Comparison of ENCODE assay signal across 8 cellular contexts in genomic region chr19:36331353-36332228, GRCh38. TPM values are rescaled to one million over a fixed set of nuclear protein-coding genes. Genes with fewer than 3 reads are reported as not detected.
A peak's percentile ranks its signal among the peaks of the same experiment; 100 is the strongest.
DNase-seq lines count a peak whose midpoint lies in the region; ATAC-seq and TF ChIP-seq lines count a peak whose summit lies in the region.

No MANE protein-coding gene starts in this region.

- H3K36me3 Mint-ChIP-seq in naive thymus-derived CD8-positive, alpha-beta T cell: peaks cover 25 to 56% (median 33%) of the 10 kb centered on the region in 3 donors

- no peaks in the 10 kb centered on the region for H4K20me1 ChIP-seq in OCI-LY3 (ENCODE audit: insufficient read depth, low read length)

- ATAC-seq in HG03108 (IDR thresholded peaks at IDR 0.05; ENCODE audit: unreplicated experiment): peak; percentile 67
- peak; percentile 79 to 98 for ATAC-seq in naive thymus-derived CD8-positive, alpha-beta T cell
- ATAC-seq in HG02571 (IDR thresholded peaks at IDR 0.05; ENCODE audit: unreplicated experiment): no peak

- peak overlapping the region; percentile 19 to 84 (median 62) for H3K4me3 Mint-ChIP-seq in naive thymus-derived CD8-positive, alpha-beta T cell

- no peaks in the 10 kb centered on the region for H3K27me3 Mint-ChIP-seq in naive thymus-derived CD8-positive, alpha-beta T cell

- POLR2A ChIA-PET in naive thymus-derived CD8-positive, alpha-beta T cell (lab: Charles Lee): no interaction called here

- H3K27ac Mint-ChIP-seq in naive thymus-derived CD8-positive, alpha-beta T cell: peak overlapping the region in 5 of 10 donors; percentile 37 to 83 (median 60)

- H3K9ac ChIP-seq in OCI-LY3 (ENCODE audit: low read length): peak overlapping the region; percentile 72

- TF ChIP-seq CTCF in OCI-LY3 (IDR thresholded peaks at IDR 0.05; ENCODE audit: low read depth, low read length): 0 out of 2 replicates have a peak, but pooled peaks have one; percentile 3
- TF ChIP-seq CTCF in fibroblast of pulmonary artery (IDR thresholded peaks at IDR 0.05; ENCODE audit: low read length, missing control alignments): no peak

- H3K27me3 ChIP-seq in OCI-LY3 (ENCODE audit: low read depth, low read length): no peaks in the 10 kb centered on the region

- peak overlapping the region; percentile 96 for H2AFZ ChIP-seq in OCI-LY3 (ENCODE audit: low read depth, low read length)

- DNase-seq in GM03348 (ENCODE audit: low spot score) (peak; percentile 96), fibroblast of pulmonary artery (ENCODE audit: low read depth) (peak; percentile 92)
- peak; percentile 15 to 25 for DNase-seq in activated T-helper 1 cell treated with anti-CD3 and anti-CD28 coated beads, Interleukin-2, amount 50 U/mL, for 16 hours (ENCODE audit: low read depth in 1 of 2, low spot score in 1 of 2)
- peak in 9 of 10 donors; percentile 9 to 84 (median 39) for DNase-seq in naive thymus-derived CD8-positive, alpha-beta T cell
- peak; percentile 2 to 32 for DNase-seq in stimulated activated CD8-positive, alpha-beta memory T cell treated with anti-CD3 and anti-CD28 coated beads, Interleukin-7, amount 100 ng/mL, for 48 hours (ENCODE audit: extremely low read depth in 1 of 2, low read depth in 1 of 2)

- peak overlapping the region; percentile 83 for H3K4me2 ChIP-seq in OCI-LY3 (ENCODE audit: low read length)

- peaks cover 36% of the 10 kb centered on the region for H3K36me3 ChIP-seq in OCI-LY3 (replicated peaks; ENCODE audit: low read depth, low read length)

- peaks cover 13% of the 10 kb centered on the region for H3K4me1 ChIP-seq in OCI-LY3 (ENCODE audit: low read length)

- peaks cover 5 to 94% (median 37%) of the 10 kb centered on the region in 9 donors for H3K9me3 Mint-ChIP-seq in naive thymus-derived CD8-positive, alpha-beta T cell

- peaks cover 0 to 21% (median 3%) of the 10 kb centered on the region in 4 donors for H3K4me1 Mint-ChIP-seq in naive thymus-derived CD8-positive, alpha-beta T cell

- H3K79me2 ChIP-seq in OCI-LY3 (ENCODE audit: low read length): peaks cover 41% of the 10 kb centered on the region

- no peaks in the 10 kb centered on the region for H3K9me3 ChIP-seq in OCI-LY3 (ENCODE audit: insufficient read depth, low read length)

- peak overlapping the region; percentile 28 for H3K27ac ChIP-seq in OCI-LY3 (ENCODE audit: low read length)

- H3K4me3 ChIP-seq in OCI-LY3 (ENCODE audit: low read length): peak overlapping the region; percentile 83
- peak overlapping the region; percentile 74 for H3K4me3 ChIP-seq in fibroblast of pulmonary artery (replicated peaks; ENCODE audit: low read depth, low read length)

RNA-seq across cellular contexts. Expression of gene ZFP14, which starts 47.4 kb away (rescaled TPM):
- 10 to 100 TPM; 21.3 to 22.1 TPM for total RNA-seq in naive thymus-derived CD8-positive, alpha-beta T cell
- 1 to 10 TPM; 3.4 to 5.5 (median 4.6) TPM for polyA plus RNA-seq in naive thymus-derived CD8-positive, alpha-beta T cell

Comparison
In these comparisons a context has a peak if more than half of its experiments do, and no peak if none do; other contexts are left out.
1. DNase-seq: peak in every context shown above with its lines; median percentile 96 in GM03348; 92 in fibroblast of pulmonary artery; 39 in naive thymus-derived CD8-positive, alpha-beta T cell; 20 in activated T-helper 1 cell treated with anti-CD3 and anti-CD28 coated beads, Interleukin-2, amount 50 U/mL, for 16 hours; 17 in stimulated activated CD8-positive, alpha-beta memory T cell treated with anti-CD3 and anti-CD28 coated beads, Interleukin-7, amount 100 ng/mL, for 48 hours.